9 cellular contexts compared by ENCODE assay signal in genomic region chr17:70137451-70138230, GRCh38. TPM values are rescaled to one million over a fixed set of nuclear protein-coding genes. Genes with fewer than 3 reads are reported as not detected.
DNase-seq lines count a peak whose midpoint lies in the region; ATAC-seq and TF ChIP-seq lines count a peak whose summit lies in the region.
"Had no signal": no experiment of that assay in that cellular context is flagged by ENCODE, and none has a peak within 500 bp of the region (broad histone marks: within the 10 kb centered on the region; RNA-seq: fewer than 3 reads in every experiment).

No MANE protein-coding gene starts in this region.

- no peak overlapping the region for H4K12ac ChIP-seq in trophoblast cell (ENCODE audit: low read depth, low read length)

- WGBS in trophoblast cell (ENCODE audit: extremely low coverage, insufficient coverage, insufficient read length) = no CpG with 5 or more reads among the region's 9 CpGs

- H3K79me2 ChIP-seq in trophoblast cell (ENCODE audit: control insufficient read depth, insufficient read depth, low read length, poor library complexity) = no peaks in the 10 kb centered on the region

- H2BK5ac ChIP-seq in trophoblast cell (ENCODE audit: low read depth, low read length, poor library complexity) = no peak overlapping the region

- TF ChIP-seq CTCF in CD8-positive, alpha-beta T cell (IDR thresholded peaks at IDR 0.05) = no peak

- H3K4me1 Mint-ChIP-seq in CD8-positive, alpha-beta T cell (ENCODE audit: low read depth) = peaks cover 11% of the 10 kb centered on the region
- peaks cover 18% of the 10 kb centered on the region for H3K4me1 Mint-ChIP-seq in activated CD4-positive, alpha-beta T cell treated with anti-CD3 and anti-CD28 coated beads, Interleukin-2, amount 10 ng/mL, durations not matched to agents 7 days and 5 days

- H3K27me3 Mint-ChIP-seq in CD8-positive, alpha-beta T cell (ENCODE audit: low read depth) = no peaks in the 10 kb centered on the region
- H3K27me3 Mint-ChIP-seq in activated CD4-positive, alpha-beta T cell treated with anti-CD3 and anti-CD28 coated beads, Interleukin-2, amount 10 ng/mL, durations not matched to agents 7 days and 5 days = peaks cover 7% of the 10 kb centered on the region

- H3K4ac ChIP-seq in trophoblast cell (ENCODE audit: low read depth, low read length) = no peak overlapping the region

- H3K36me3 ChIP-seq in CD8-positive, alpha-beta T cell (ENCODE audit: insufficient read depth, low read length) = no peaks in the 10 kb centered on the region
- H3K36me3 ChIP-seq in trophoblast cell (ENCODE audit: control insufficient read depth in 1 of 2, insufficient read depth in 2 of 2, low read length in 2 of 2) = no peaks in the 10 kb centered on the region

- H2BK12ac ChIP-seq in trophoblast cell (ENCODE audit: low read length) = no peak overlapping the region

- H2BK120ac ChIP-seq in trophoblast cell (ENCODE audit: insufficient read depth, low read length, poor library complexity) = no peak overlapping the region

- no peak overlapping the region for H3K23ac ChIP-seq in trophoblast cell (ENCODE audit: low read length)

- no peaks in the 10 kb centered on the region for H3K4me1 ChIP-seq in CD8-positive, alpha-beta T cell (ENCODE audit: insufficient read depth, low read length)
- H3K4me1 ChIP-seq in trophoblast cell (ENCODE audit: control insufficient read depth in 1 of 2, insufficient read depth in 2 of 2, low read length in 2 of 2) = peaks cover 0 to 2% of the 10 kb centered on the region in 2 experiments

- H3K27ac Mint-ChIP-seq in CD8-positive, alpha-beta T cell = no peak overlapping the region
- peak overlapping the region; percentile 80 for H3K27ac Mint-ChIP-seq in activated CD4-positive, alpha-beta T cell treated with anti-CD3 and anti-CD28 coated beads, Interleukin-2, amount 10 ng/mL, durations not matched to agents 7 days and 5 days

- no peak overlapping the region for H3K14ac ChIP-seq in trophoblast cell (ENCODE audit: low read length)

- no peak overlapping the region for H3K4me3 ChIP-seq in CD8-positive, alpha-beta T cell (ENCODE audit: low read depth, low read length)
- no peak overlapping the region for H3K4me3 ChIP-seq in trophoblast cell (ENCODE audit: low read depth, low read length)

- H4K8ac ChIP-seq in trophoblast cell (ENCODE audit: low read depth, low read length) = no peak overlapping the region

- H2AFZ ChIP-seq in trophoblast cell (ENCODE audit: insufficient read depth, low read length, poor library complexity) = no peak overlapping the region

- no peak overlapping the region for H2AK5ac ChIP-seq in trophoblast cell (ENCODE audit: low read length)

- no peak for ATAC-seq in CD8-positive, alpha-beta T cell
- ATAC-seq in GM19395 (IDR thresholded peaks at IDR 0.05; ENCODE audit: unreplicated experiment) (peak; percentile 100), HG03354 (IDR thresholded peaks at IDR 0.05; ENCODE audit: poor library complexity, severe bottlenecking, unreplicated experiment) (peak; percentile 100)

- no peak overlapping the region for H3K4me2 ChIP-seq in trophoblast cell (ENCODE audit: low read length)

- H3K27me3 ChIP-seq in CD8-positive, alpha-beta T cell (ENCODE audit: insufficient read depth, low read length) = no peaks in the 10 kb centered on the region
- no peaks in the 10 kb centered on the region for H3K27me3 ChIP-seq in trophoblast cell (ENCODE audit: insufficient read depth, low read length)

- POLR2A ChIA-PET in CD8-positive, alpha-beta T cell (lab: Charles Lee) = no interaction called here
- POLR2A ChIA-PET in activated CD4-positive, alpha-beta T cell treated with anti-CD3 and anti-CD28 coated beads, Interleukin-2, amount 10 ng/mL, durations not matched to agents 7 days and 5 days (lab: Charles Lee) = no interaction called here

- H3K9me3 Mint-ChIP-seq in CD8-positive, alpha-beta T cell = no peaks in the 10 kb centered on the region
- no peaks in the 10 kb centered on the region for H3K9me3 Mint-ChIP-seq in activated CD4-positive, alpha-beta T cell treated with anti-CD3 and anti-CD28 coated beads, Interleukin-2, amount 10 ng/mL, durations not matched to agents 7 days and 5 days

- CTCF ChIA-PET in CD8-positive, alpha-beta T cell (lab: Charles Lee) = no interaction called here
- CTCF ChIA-PET in activated CD4-positive, alpha-beta T cell treated with anti-CD3 and anti-CD28 coated beads, Interleukin-2, amount 10 ng/mL, durations not matched to agents 7 days and 5 days (lab: Charles Lee) = no interaction called here

- H3K9me3 ChIP-seq in CD8-positive, alpha-beta T cell (ENCODE audit: low read length) = no peaks in the 10 kb centered on the region
- no peaks in the 10 kb centered on the region for H3K9me3 ChIP-seq in trophoblast cell (ENCODE audit: insufficient read depth, low read depth, low read length)

- H3K27ac ChIP-seq in CD8-positive, alpha-beta T cell (ENCODE audit: low read depth, low read length) = no peak overlapping the region
- no peak overlapping the region for H3K27ac ChIP-seq in trophoblast cell (ENCODE audit: low read depth, low read length)

- peak overlapping the region; percentile 54 for H3K4me3 Mint-ChIP-seq in CD8-positive, alpha-beta T cell
- peak overlapping the region; percentile 43 for H3K4me3 Mint-ChIP-seq in activated CD4-positive, alpha-beta T cell treated with anti-CD3 and anti-CD28 coated beads, Interleukin-2, amount 10 ng/mL, durations not matched to agents 7 days and 5 days

- no peaks in the 10 kb centered on the region for H3K36me3 Mint-ChIP-seq in CD8-positive, alpha-beta T cell
- H3K36me3 Mint-ChIP-seq in activated CD4-positive, alpha-beta T cell treated with anti-CD3 and anti-CD28 coated beads, Interleukin-2, amount 10 ng/mL, durations not matched to agents 7 days and 5 days (ENCODE audit: low read depth) = no peaks in the 10 kb centered on the region

- no peaks in the 10 kb centered on the region for H3K79me1 ChIP-seq in trophoblast cell (ENCODE audit: low read length)

- H3K18ac ChIP-seq in trophoblast cell (ENCODE audit: low read length) = no peak overlapping the region

- intact Hi-C loops in CD8-positive, alpha-beta T cell (cut with DNase I, micrococcal nuclease) = no loop called here

- DNase-seq in CD8-positive, alpha-beta T cell = no peak
- DNase-seq in activated CD4-positive, alpha-beta T cell treated with anti-CD3 and anti-CD28 coated beads, Interleukin-2, amount 10 ng/mL, durations not matched to agents 7 days and 5 days = peak; percentile 46
- DNase-seq in foreskin melanocyte = peak; percentile 83
- DNase-seq in trophoblast cell = peak; percentile 85
- DNase-seq in COLO668 (lab: John Stamatoyannopoulos, UW; ENCODE audit: unreplicated experiment) = no peak
- DNase-seq in DMS53 (lab: John Stamatoyannopoulos, UW) = no peak

- H4K91ac ChIP-seq in trophoblast cell (ENCODE audit: low read depth, low read length) = no peak overlapping the region

- no peak overlapping the region for H3K9ac ChIP-seq in trophoblast cell (ENCODE audit: low read length)

RNA-seq across cellular contexts. Expression of gene KCNJ2, which starts 31.7 kb away (rescaled TPM):
- not detected for total RNA-seq in CD8-positive, alpha-beta T cell
- total RNA-seq in activated CD4-positive, alpha-beta T cell treated with anti-CD3 and anti-CD28 coated beads, Interleukin-2, amount 10 ng/mL, durations not matched to agents 7 days and 5 days = not detected
- polyA plus RNA-seq in trophoblast cell (2013) = 4.9 and 5.2 TPM in 2 replicates
- total RNA-seq: T-helper 1 cell treated with Interleukin-12 subunit alpha and Interleukin-12 subunit beta and Interleukin-4 antibody, amounts not matched to agents 30 ng/mL and 1 ng/mL, for 36 hours had no signal

Comparison
In these comparisons a context has a peak if more than half of its experiments do, and no peak if none do; other contexts are left out.
1. DNase-seq: peak in activated CD4-positive, alpha-beta T cell treated with anti-CD3 and anti-CD28 coated beads, Interleukin-2, amount 10 ng/mL, durations not matched to agents 7 days and 5 days (single experiment), foreskin melanocyte (single experiment) and trophoblast cell (2 of 2); none in CD8-positive, alpha-beta T cell (0 of 7), COLO668 (single experiment) and DMS53 (single experiment).